ENCODE assay signal across 8 cellular contexts in genomic region chr3:42803800-42804112, GRCh38. TPM values are rescaled to one million over a fixed set of nuclear protein-coding genes. Genes with fewer than 3 reads are reported as not detected.
DNase-seq lines count a peak whose midpoint lies in the region; ATAC-seq lines count a peak whose summit lies in the region.

No MANE protein-coding gene starts in this region.

- H3K79me1 ChIP-seq in trophoblast cell (ENCODE audit: low read length), result peaks cover 13% of the 10 kb centered on the region

- peak overlapping the region; percentile 1 for H2AK5ac ChIP-seq in trophoblast cell (ENCODE audit: low read length)

- peak overlapping the region; percentile 54 for H2BK120ac ChIP-seq in trophoblast cell (ENCODE audit: insufficient read depth, low read length, poor library complexity)

- no peaks in the 10 kb centered on the region for H3K9me3 Mint-ChIP-seq in activated T-cell treated with anti-CD3 and anti-CD28 coated beads, Interleukin-2, amount 50 U/mL, for 4 hours

- peak overlapping the region; percentile 58 for H2BK5ac ChIP-seq in trophoblast cell (ENCODE audit: low read depth, low read length, poor library complexity)

- H3K9ac ChIP-seq in Karpas-422 (ENCODE audit: low read length), result peak overlapping the region; percentile 87
- H3K9ac ChIP-seq in trophoblast cell (ENCODE audit: low read length), result peak overlapping the region; percentile 86

- peak overlapping the region; percentile 77 for H3K4me3 ChIP-seq in Karpas-422 (ENCODE audit: low read length)
- H3K4me3 ChIP-seq in trophoblast cell (ENCODE audit: low read depth, low read length), result peak overlapping the region; percentile 88

- H3K9me3 ChIP-seq in Karpas-422 (ENCODE audit: low read length), result no peaks in the 10 kb centered on the region
- no peaks in the 10 kb centered on the region for H3K9me3 ChIP-seq in trophoblast cell (ENCODE audit: insufficient read depth, low read depth, low read length)

- H2AFZ ChIP-seq in Karpas-422 (ENCODE audit: low read length) (no peak overlapping the region), trophoblast cell (ENCODE audit: insufficient read depth, low read length, poor library complexity) (peak overlapping the region; percentile 28)

- H4K91ac ChIP-seq in trophoblast cell (ENCODE audit: low read depth, low read length), result peak overlapping the region; percentile 79

- H3K4ac ChIP-seq in trophoblast cell (ENCODE audit: low read depth, low read length), result peak overlapping the region; percentile 63

- no peak overlapping the region for H3K23ac ChIP-seq in trophoblast cell (ENCODE audit: low read length)

- peak overlapping the region; percentile 99 for H3K4me3 Mint-ChIP-seq in activated T-cell treated with anti-CD3 and anti-CD28 coated beads, Interleukin-2, amount 50 U/mL, for 4 hours

- intact Hi-C loops in Right ventricle myocardium inferior (cut with DNase I), result loop anchor here (1.0 kb wide), 1 partner anchor 30 kb away; the partner anchor contains the start of gene CCDC13

- H3K4me2 ChIP-seq in Karpas-422 (ENCODE audit: low read depth, low read length, poor library complexity, severe bottlenecking), result peak overlapping the region; percentile 95
- peak overlapping the region; percentile 84 for H3K4me2 ChIP-seq in trophoblast cell (ENCODE audit: low read length)

- peaks cover 52% of the 10 kb centered on the region for H3K79me2 ChIP-seq in Karpas-422 (ENCODE audit: low read length)
- peaks cover 18% of the 10 kb centered on the region for H3K79me2 ChIP-seq in trophoblast cell (ENCODE audit: control insufficient read depth, insufficient read depth, low read length, poor library complexity)

- H4K8ac ChIP-seq in trophoblast cell (ENCODE audit: low read depth, low read length), result peak overlapping the region; percentile 87

- whole genome bisulfite sequencing in trophoblast cell (ENCODE audit: extremely low coverage, insufficient coverage, insufficient read length), result no CpG with 5 or more reads among the region's 21 CpGs

- peaks cover 11% of the 10 kb centered on the region for H3K27me3 Mint-ChIP-seq in activated T-cell treated with anti-CD3 and anti-CD28 coated beads, Interleukin-2, amount 50 U/mL, for 4 hours (ENCODE audit: low read depth)

- peaks cover 43% of the 10 kb centered on the region for H3K4me1 ChIP-seq in Karpas-422 (ENCODE audit: low read length)
- H3K4me1 ChIP-seq in trophoblast cell (ENCODE audit: control insufficient read depth in 1 of 2, insufficient read depth in 2 of 2, low read length in 2 of 2), result peaks cover 6 to 11% of the 10 kb centered on the region in 2 experiments

- H3K9me2 ChIP-seq in Karpas-422 (replicated peaks; ENCODE audit: insufficient read depth, low read length), result no peaks in the 10 kb centered on the region

- H3K27ac ChIP-seq in Karpas-422 (ENCODE audit: low read length), result peak overlapping the region; percentile 68
- H3K27ac ChIP-seq in trophoblast cell (ENCODE audit: low read depth, low read length), result peak overlapping the region; percentile 70

- peaks cover 3% of the 10 kb centered on the region for H3K36me3 Mint-ChIP-seq in activated T-cell treated with anti-CD3 and anti-CD28 coated beads, Interleukin-2, amount 50 U/mL, for 4 hours (ENCODE audit: insufficient read depth)

- H4K12ac ChIP-seq in trophoblast cell (ENCODE audit: low read depth, low read length), result peak overlapping the region; percentile 83

- peaks cover 47% of the 10 kb centered on the region for H3K4me1 Mint-ChIP-seq in activated T-cell treated with anti-CD3 and anti-CD28 coated beads, Interleukin-2, amount 50 U/mL, for 4 hours (ENCODE audit: low read depth)

- H3K18ac ChIP-seq in trophoblast cell (ENCODE audit: low read length), result peak overlapping the region; percentile 55

- peak overlapping the region; percentile 47 for H3K14ac ChIP-seq in trophoblast cell (ENCODE audit: low read length)

- ATAC-seq in GM21825 (IDR thresholded peaks at IDR 0.05; ENCODE audit: unreplicated experiment) (peak; percentile 24), Right ventricle myocardium inferior (peak; percentile 63)
- ATAC-seq in activated T-cell treated with anti-CD3 and anti-CD28 coated beads, Interleukin-2, amount 50 U/mL, for 4 hours, result peak; percentile 29 to 31

- peaks cover 7% of the 10 kb centered on the region; the same call in 1 of the 2 replicates for H3K36me3 ChIP-seq in Karpas-422 (ENCODE audit: insufficient read depth, low read length)
- H3K36me3 ChIP-seq in trophoblast cell (ENCODE audit: control insufficient read depth in 1 of 2, insufficient read depth in 2 of 2, low read length in 2 of 2), result peaks cover 3% of the 10 kb centered on the region in 2 experiments

- no peaks in the 10 kb centered on the region for H3K27me3 ChIP-seq in Karpas-422 (ENCODE audit: low read length)
- no peaks in the 10 kb centered on the region for H3K27me3 ChIP-seq in trophoblast cell (ENCODE audit: insufficient read depth, low read length)

- H2BK12ac ChIP-seq in trophoblast cell (ENCODE audit: low read length), result no peak overlapping the region

- DNase-seq in NCI-H524 (lab: John Stamatoyannopoulos, UW) (peak; percentile 55 to 66), NCI-H524 treated with DMSO at 0.1 percent for 48 hours (lab: John Stamatoyannopoulos, UW) (no peak), Karpas-422 (peak; percentile 76), Right ventricle myocardium inferior (ENCODE audit: missing footprints) (peak; percentile 76), trophoblast cell (peak; percentile 19 to 45), NCI-H1930 (lab: John Stamatoyannopoulos, UW) (no peak)
- DNase-seq in activated T-cell treated with anti-CD3 and anti-CD28 coated beads, Interleukin-2, amount 50 U/mL, for 4 hours, result peak; percentile 6

- H4K20me1 ChIP-seq in Karpas-422 (ENCODE audit: insufficient read depth, low read depth, low read length), result no peaks in the 10 kb centered on the region

RNA-seq across cellular contexts. Expression of gene HIGD1A, which starts 0.5 kb away (rescaled TPM):
- 103 and 207 TPM in 2 replicates for total RNA-seq in Karpas-422 (2014; rRNA removed; shearing (Covaris generic); ENCODE audit: low replicate concordance)
- 10 to 100 TPM; 75.5 to 88.7 (median 83.0) TPM for total RNA-seq in activated T-cell treated with anti-CD3 and anti-CD28 coated beads, Interleukin-2, amount 50 U/mL, for 4 hours
- total RNA-seq in Right ventricle myocardium inferior, result 335 TPM
- 291 and 298 TPM in 2 replicates for polyA plus RNA-seq in trophoblast cell (2013)

RNA-seq across cellular contexts. Expression of gene ACKR2, which starts 5.5 kb away (rescaled TPM):
- 0.43 and 1.9 TPM in 2 replicates for total RNA-seq in Karpas-422 (2014; rRNA removed; shearing (Covaris generic); ENCODE audit: low replicate concordance)
- total RNA-seq in activated T-cell treated with anti-CD3 and anti-CD28 coated beads, Interleukin-2, amount 50 U/mL, for 4 hours, result under 1 TPM; 0.13 to 0.56 (median 0.14) TPM
- 0.89 TPM for total RNA-seq in Right ventricle myocardium inferior
- polyA plus RNA-seq in trophoblast cell (2013), result 44.4 and 51.3 TPM in 2 replicates

RNA-seq across cellular contexts. Expression of gene CCDC13, which starts 30.7 kb away (rescaled TPM):
- 1.9 and 4.2 TPM in 2 replicates for total RNA-seq in Karpas-422 (2014; rRNA removed; shearing (Covaris generic); ENCODE audit: low replicate concordance)
- under 1 TPM; 0.29 to 0.73 (median 0.35) TPM for total RNA-seq in activated T-cell treated with anti-CD3 and anti-CD28 coated beads, Interleukin-2, amount 50 U/mL, for 4 hours
- 0.41 TPM for total RNA-seq in Right ventricle myocardium inferior
- polyA plus RNA-seq in trophoblast cell (2013), result 0.81 and 1.0 TPM in 2 replicates

Comparison
In these comparisons a context has a peak if more than half of its experiments do, and no peak if none do; other contexts are left out.
1. DNase-seq: peak in NCI-H524 (2 of 2), Karpas-422 (single experiment), activated T-cell treated with anti-CD3 and anti-CD28 coated beads, Interleukin-2, amount 50 U/mL, for 4 hours (single experiment), Right ventricle myocardium inferior (single experiment) and trophoblast cell (2 of 2); none in NCI-H524 treated with DMSO at 0.1 percent for 48 hours (single experiment) and NCI-H1930 (0 of 2).
2. Peak in every context shown above with its lines, with median percentiles within 50 percentile points of each other: ATAC-seq.